8 cellular contexts compared by ENCODE assay signal in the genomic region with DNA sequence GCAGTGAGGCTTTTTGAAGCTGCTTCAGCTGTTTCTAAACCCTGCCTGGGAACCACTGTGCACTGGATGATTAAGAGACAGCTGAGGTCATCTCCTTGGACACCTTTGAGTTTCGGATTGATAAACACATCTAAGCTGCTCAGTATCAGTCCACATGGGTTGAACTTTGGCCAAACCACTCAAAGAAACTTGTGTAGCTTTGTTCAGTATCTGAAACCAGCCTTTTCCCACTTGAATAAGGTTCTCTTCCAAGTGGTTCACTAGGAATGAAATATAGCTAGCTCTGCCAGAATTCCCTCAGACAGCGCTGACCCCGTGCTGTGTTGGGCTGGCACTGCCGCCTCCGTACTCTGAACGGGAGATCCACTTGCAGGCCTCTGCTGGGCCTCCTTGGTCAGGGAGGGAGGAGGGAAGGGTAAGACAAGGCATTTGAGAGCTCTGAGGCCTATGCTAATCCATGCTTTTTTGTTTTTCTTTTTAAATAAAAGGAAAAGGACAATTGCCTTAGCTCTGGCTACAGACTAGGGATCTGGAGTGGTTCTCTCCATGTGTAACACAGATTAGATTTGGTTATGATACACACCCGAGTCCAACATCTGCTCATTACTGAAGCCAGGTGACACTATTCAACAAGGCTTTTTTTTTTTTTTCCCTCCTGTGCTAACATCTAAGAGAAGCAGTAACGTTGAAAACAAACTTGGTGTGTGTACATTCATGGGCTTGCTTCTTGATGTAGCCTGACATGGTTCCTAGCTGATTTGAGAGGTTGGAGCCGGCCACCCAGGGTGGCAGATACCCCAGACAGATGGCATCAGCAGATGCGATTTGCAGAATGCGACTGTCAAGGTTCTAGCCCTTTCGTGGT.
DNase-seq lines count a peak whose midpoint lies in the region; ATAC-seq and TF ChIP-seq lines count a peak whose summit lies in the region.

No MANE protein-coding gene starts in this region.

- peak; percentile 84 for ATAC-seq in HG02642 (IDR thresholded peaks at IDR 0.05; ENCODE audit: poor library complexity, unreplicated experiment)
- peak; percentile 94 for ATAC-seq in sciatic nerve

- H2BK120ac ChIP-seq in H9 (ENCODE audit: low read depth, low read length, poor library complexity, severe bottlenecking) = no peak overlapping the region

- intact Hi-C loops in sciatic nerve (cut with DNase I) = no loop called here

- H4K8ac ChIP-seq in H9 (replicated peaks; ENCODE audit: insufficient read length, low read depth, low read length) = no peak overlapping the region

- peaks cover 8% of the 10 kb centered on the region; the same call in 1 of the 2 replicates for H3K4me1 ChIP-seq in H9 (ENCODE audit: insufficient read depth, low read length)

- CTCF ChIA-PET in activated CD4-positive, alpha-beta T cell treated with anti-CD3 and anti-CD28 coated beads, Interleukin-2, amount 10 ng/mL, durations not matched to agents 7 days and 5 days (lab: Charles Lee) = interaction anchor here (1.3 to 1.5 kb wide), 2 partner anchors 11 to 58 kb away, joined by 5 to 6 read pairs; no protein-coding TSS in a partner anchor

- POLR2A ChIA-PET in activated CD4-positive, alpha-beta T cell treated with anti-CD3 and anti-CD28 coated beads, Interleukin-2, amount 10 ng/mL, durations not matched to agents 7 days and 5 days (lab: Charles Lee) = interaction anchor here (0.6 to 0.7 kb wide), 2 partner anchors 22 to 163 kb away, joined by 3 read pairs; no protein-coding TSS in a partner anchor

- H3K27me3 ChIP-seq in H9 (ENCODE audit: insufficient read depth, low read length) = no peaks in the 10 kb centered on the region

- H3T11ph ChIP-seq in H9 (ENCODE audit: low read length) = no peak overlapping the region

- H3K4me3 ChIP-seq in fibroblast of the aortic adventitia (ENCODE audit: low read depth, low read length) = no peak overlapping the region

- H3K56ac ChIP-seq in H9 (ENCODE audit: insufficient read length, low read depth, low read length) = no peak overlapping the region

- H2BK5ac ChIP-seq in H9 (ENCODE audit: insufficient read length, low read length) = no peak overlapping the region

- no peak for DNase-seq in activated CD4-positive, alpha-beta T cell treated with anti-CD3 and anti-CD28 coated beads, Interleukin-2, amount 10 ng/mL, durations not matched to agents 7 days and 5 days
- no peak for DNase-seq in activated CD4-positive, alpha-beta T cell treated with anti-CD3 and anti-CD28 coated beads, Interleukin-2, amount 50 U/mL, for 4 hours
- DNase-seq in NCI-H446 treated with DMSO at 0.1 percent for 48 hours (lab: John Stamatoyannopoulos, UW) = peak; percentile 49
- peak; percentile 93 for DNase-seq in fibroblast of the aortic adventitia (ENCODE audit: low read depth)
- no peak for DNase-seq in sciatic nerve (ENCODE audit: low spot score)
- DNase-seq in H9 = no peak
- no peak for DNase-seq in stimulated activated CD4-positive, alpha-beta T cell treated with anti-CD3 and anti-CD28 coated beads, Interleukin-2, amount 100 ng/mL, for 48 hours

- H2AK5ac ChIP-seq in H9 (ENCODE audit: insufficient read length, low read length) = no peak overlapping the region

- H3K14ac ChIP-seq in H9 (ENCODE audit: insufficient read depth, low read length) = no peak overlapping the region

- H2BK20ac ChIP-seq in H9 (ENCODE audit: low read depth, low read length, poor library complexity, severe bottlenecking) = no peak overlapping the region

- peaks cover 72% of the 10 kb centered on the region for H3K4me1 Mint-ChIP-seq in activated CD4-positive, alpha-beta T cell treated with anti-CD3 and anti-CD28 coated beads, Interleukin-2, amount 10 ng/mL, durations not matched to agents 7 days and 5 days
- H3K4me1 Mint-ChIP-seq in H9 = peaks cover 51 to 55% of the 10 kb centered on the region in 2 experiments

- peaks cover 54% of the 10 kb centered on the region for H3K36me3 Mint-ChIP-seq in activated CD4-positive, alpha-beta T cell treated with anti-CD3 and anti-CD28 coated beads, Interleukin-2, amount 10 ng/mL, durations not matched to agents 7 days and 5 days (ENCODE audit: low read depth)
- H3K36me3 Mint-ChIP-seq in H9 (ENCODE audit: insufficient read depth in 1 of 3, low read depth in 3 of 3) = peaks cover 11 to 12% (median 12%) of the 10 kb centered on the region in 3 experiments; a peak in 6 of 7 replicates

- no peak overlapping the region for H3K18ac ChIP-seq in H9 (ENCODE audit: insufficient read length, low read depth, low read length)

- H4K5ac ChIP-seq in H9 (ENCODE audit: insufficient read length, low read depth, low read length) = no peak overlapping the region

- TF ChIP-seq CTCF in fibroblast of the aortic adventitia (IDR thresholded peaks at IDR 0.05; ENCODE audit: insufficient read depth, low read length) (no peak), H9 (conservative IDR thresholded peaks at IDR 0.05) (no peak)

- no peaks in the 10 kb centered on the region for H3K9me3 Mint-ChIP-seq in activated CD4-positive, alpha-beta T cell treated with anti-CD3 and anti-CD28 coated beads, Interleukin-2, amount 10 ng/mL, durations not matched to agents 7 days and 5 days
- H3K9me3 Mint-ChIP-seq in H9 = no peaks in the 10 kb centered on the region

- no peak overlapping the region for H2BK12ac ChIP-seq in H9 (ENCODE audit: insufficient read length, low read depth, low read length)

- no peaks in the 10 kb centered on the region for H4K20me1 ChIP-seq in H9 (ENCODE audit: control insufficient read depth, insufficient read depth, insufficient read length)

- no peak overlapping the region for H3K23ac ChIP-seq in H9 (ENCODE audit: insufficient read length, low read depth, low read length)

- no peaks in the 10 kb centered on the region for H3K23me2 ChIP-seq in H9 (ENCODE audit: insufficient read length, low read depth, low read length, poor library complexity, severe bottlenecking)

- H3K79me1 ChIP-seq in H9 (ENCODE audit: insufficient read depth, low read depth, low read length, poor library complexity, severe bottlenecking) = peaks cover 11% of the 10 kb centered on the region

- peaks cover 3% of the 10 kb centered on the region; the same call in 1 of the 2 replicates for H3K79me2 ChIP-seq in H9 (ENCODE audit: insufficient read depth, low read length)

- no peak overlapping the region for H3K4ac ChIP-seq in H9 (ENCODE audit: low read depth, low read length)

- no peak overlapping the region for H3K9ac ChIP-seq in H9 (ENCODE audit: extremely low read depth, insufficient read length, low read length)

- peak overlapping the region; percentile 50 for H3K27ac Mint-ChIP-seq in activated CD4-positive, alpha-beta T cell treated with anti-CD3 and anti-CD28 coated beads, Interleukin-2, amount 10 ng/mL, durations not matched to agents 7 days and 5 days
- no peak overlapping the region for H3K27ac Mint-ChIP-seq in H9

- H2BK15ac ChIP-seq in H9 (ENCODE audit: low read depth, low read length) = no peak overlapping the region

- H3K27ac ChIP-seq in H9 (ENCODE audit: insufficient read length, low read depth, low read length) = no peak overlapping the region

- no peak overlapping the region for H4K91ac ChIP-seq in H9 (ENCODE audit: insufficient read length, low read depth, low read length)

- no peaks in the 10 kb centered on the region for H3K27me3 Mint-ChIP-seq in activated CD4-positive, alpha-beta T cell treated with anti-CD3 and anti-CD28 coated beads, Interleukin-2, amount 10 ng/mL, durations not matched to agents 7 days and 5 days
- no peaks in the 10 kb centered on the region for H3K27me3 Mint-ChIP-seq in H9 (ENCODE audit: low read depth)

- no peak overlapping the region for H2AFZ ChIP-seq in H9 (ENCODE audit: low read length)

- H3K4me3 Mint-ChIP-seq in activated CD4-positive, alpha-beta T cell treated with anti-CD3 and anti-CD28 coated beads, Interleukin-2, amount 10 ng/mL, durations not matched to agents 7 days and 5 days = no peak overlapping the region
- no peak overlapping the region for H3K4me3 Mint-ChIP-seq in H9

- no CpG with 5 or more reads among the region's 12 CpGs for WGBS in H9 (ENCODE audit: extremely low coverage, insufficient read length, low lambda C conversion rate)

- no peak overlapping the region for H3K4me2 ChIP-seq in H9 (ENCODE audit: insufficient read depth, insufficient read length, low read length)

- no peaks in the 10 kb centered on the region for H3K9me3 ChIP-seq in H9 (ENCODE audit: control insufficient read depth, low read depth, low read length)

Comparison
In these comparisons a context has a peak if more than half of its experiments do, and no peak if none do; other contexts are left out.
1. DNase-seq: peak in NCI-H446 treated with DMSO at 0.1 percent for 48 hours (single experiment) and fibroblast of the aortic adventitia (single experiment); none in activated CD4-positive, alpha-beta T cell treated with anti-CD3 and anti-CD28 coated beads, Interleukin-2, amount 10 ng/mL, durations not matched to agents 7 days and 5 days (single experiment), activated CD4-positive, alpha-beta T cell treated with anti-CD3 and anti-CD28 coated beads, Interleukin-2, amount 50 U/mL, for 4 hours (0 of 2), sciatic nerve (single experiment), H9 (single experiment) and stimulated activated CD4-positive, alpha-beta T cell treated with anti-CD3 and anti-CD28 coated beads, Interleukin-2, amount 100 ng/mL, for 48 hours (0 of 2).